In the genomic region with DNA sequence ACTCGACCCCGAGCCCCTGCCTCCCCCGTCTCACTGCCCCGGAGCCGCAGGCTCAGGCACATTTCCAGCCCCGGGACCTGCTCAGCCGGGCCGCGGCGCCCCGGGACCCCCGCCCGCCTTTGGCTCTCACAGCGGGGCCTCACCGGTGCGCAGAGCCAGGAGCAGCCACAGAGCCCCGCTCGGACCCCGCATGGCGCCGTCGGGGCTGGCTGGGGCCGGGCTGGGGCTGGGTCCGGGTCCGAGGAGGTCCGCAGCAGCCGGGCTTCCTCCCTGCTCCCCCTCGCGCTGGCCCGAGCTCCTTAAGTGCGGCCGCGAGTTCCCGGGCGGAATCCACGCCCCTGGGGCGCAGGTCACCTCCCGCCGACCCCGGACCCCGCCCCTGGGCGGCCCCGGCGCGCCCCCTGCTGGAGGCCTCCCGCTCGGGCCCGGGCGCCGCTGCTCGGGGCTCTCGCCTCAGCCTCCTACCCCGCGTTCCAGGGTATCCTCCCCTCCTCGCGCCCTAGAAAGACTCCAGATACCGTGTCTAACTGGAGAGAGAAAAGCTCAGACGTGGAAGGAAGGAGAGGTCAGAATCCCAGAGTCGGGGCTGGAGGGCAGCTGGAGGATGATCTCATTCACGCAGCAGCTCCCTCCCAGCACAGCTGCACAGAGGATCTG, we compare ENCODE assay signal across 1 cellular context.
TF ChIP-seq lines count a peak whose summit lies in the region.

Gene MELTF, minus strand, starts transcription at position 307 of the 657 bp plus-strand sequence. Its CDS starts 115 bp downstream, at position 192.

TF ChIP-seq in GM23338, 12 proteins besides CTCF, POLR2A, EP300 and RAD21:
- TF ChIP-seq ZNF462 (CRISPR knock-in tag; IDR thresholded peaks at IDR 0.05): no peak
- TF ChIP-seq EZH2 (IDR thresholded peaks at IDR 0.05; ENCODE audit: low read depth, unreplicated experiment): no peak
- no peak for TF ChIP-seq POLR2AphosphoS5 (IDR thresholded peaks at IDR 0.05; ENCODE audit: low read depth)
- no peak for TF ChIP-seq ZNF114 (CRISPR knock-in tag; IDR thresholded peaks at IDR 0.05)
- no peak for TF ChIP-seq STAT1 (IDR thresholded peaks at IDR 0.05; ENCODE audit: unreplicated experiment)
- no peak for TF ChIP-seq REST (IDR thresholded peaks at IDR 0.05; ENCODE audit: unreplicated experiment)
- TF ChIP-seq EZH2phosphoT487 (IDR thresholded peaks at IDR 0.05; ENCODE audit: unreplicated experiment): no peak
- no peak for TF ChIP-seq ZNF331 (CRISPR knock-in tag; IDR thresholded peaks at IDR 0.05; ENCODE audit: low read depth)
- TF ChIP-seq, protein P1, sequence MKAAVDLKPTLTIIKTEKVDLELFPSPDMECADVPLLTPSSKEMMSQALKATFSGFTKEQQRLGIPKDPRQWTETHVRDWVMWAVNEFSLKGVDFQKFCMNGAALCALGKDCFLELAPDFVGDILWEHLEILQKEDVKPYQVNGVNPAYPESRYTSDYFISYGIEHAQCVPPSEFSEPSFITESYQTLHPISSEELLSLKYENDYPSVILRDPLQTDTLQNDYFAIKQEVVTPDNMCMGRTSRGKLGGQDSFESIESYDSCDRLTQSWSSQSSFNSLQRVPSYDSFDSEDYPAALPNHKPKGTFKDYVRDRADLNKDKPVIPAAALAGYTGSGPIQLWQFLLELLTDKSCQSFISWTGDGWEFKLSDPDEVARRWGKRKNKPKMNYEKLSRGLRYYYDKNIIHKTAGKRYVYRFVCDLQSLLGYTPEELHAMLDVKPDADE (IDR thresholded peaks at IDR 0.05): no peak
- TF ChIP-seq NANOG (IDR thresholded peaks at IDR 0.05; ENCODE audit: borderline replicate concordance): no peak
- TF ChIP-seq CREB1 (CRISPR knock-in tag; IDR thresholded peaks at IDR 0.05; ENCODE audit: low read depth): no peak
- no peak for TF ChIP-seq JUNB (IDR thresholded peaks at IDR 0.05; ENCODE audit: unreplicated experiment)
